In genomic region chr17:17079761-17080160, GRCh38 we compare ENCODE assay signal across 16 cellular contexts. TPM values are rescaled to one million over a fixed set of nuclear protein-coding genes. Genes with fewer than 3 reads are reported as not detected.
DNase-seq lines count a peak whose midpoint lies in the region; ATAC-seq, FAIRE-seq and TF ChIP-seq lines count a peak whose summit lies in the region.
"Had no signal": no experiment of that assay in that cellular context is flagged by ENCODE, and none has a peak within 500 bp of the region (broad histone marks: within the 10 kb centered on the region; RNA-seq: fewer than 3 reads in every experiment).

No MANE protein-coding gene starts in this region.

- H3K4me3 ChIP-seq in astrocyte (ENCODE audit: insufficient read depth, low read depth, low read length) (no peak overlapping the region), upper lobe of left lung (no peak overlapping the region), esophagus squamous epithelium (no peak overlapping the region)

- H3K27ac Mint-ChIP-seq in astrocyte (ENCODE audit: unreplicated experiment) (peak overlapping the region; percentile 89), nephron progenitor cell (peak overlapping the region; percentile 91)
- H3K27ac Mint-ChIP-seq: activated CD4-positive, alpha-beta memory T cell treated with anti-CD3 and anti-CD28 coated beads, Interleukin-2, amount 10 ng/mL, durations not matched to agents 7 days and 5 days; T-helper 2 cell treated with Interferon-gamma antibody and Interleukin-4, amounts not matched to agents 5 μg/mL and 100 μg/mL, for 36 hours had no signal

- H3K9me3 Mint-ChIP-seq in astrocyte (ENCODE audit: unreplicated experiment) = no peaks in the 10 kb centered on the region
- no peaks in the 10 kb centered on the region for H3K9me3 Mint-ChIP-seq in nephron progenitor cell
- H3K9me3 Mint-ChIP-seq: activated CD4-positive, alpha-beta memory T cell treated with anti-CD3 and anti-CD28 coated beads, Interleukin-2, amount 10 ng/mL, durations not matched to agents 7 days and 5 days; CD8-positive, alpha-beta memory T cell; T-helper 2 cell treated with Interferon-gamma antibody and Interleukin-4, amounts not matched to agents 5 μg/mL and 100 μg/mL, for 36 hours had no signal

- 59 to 84% methylated on average over 3 to 6 of the region's 6 CpGs for WGBS in upper lobe of left lung, 2 donors
- WGBS in esophagus squamous epithelium, 2 donors = 70 to 80% methylated on average over 2 to 3 of the region's 6 CpGs

- no peak for FAIRE-seq in astrocyte (lab: Jason Lieb, UNC)
- FAIRE-seq: colon, RCC 7860 had no signal

- peaks cover 97% of the 10 kb centered on the region for H3K79me2 ChIP-seq in astrocyte (ENCODE audit: insufficient read depth, low read length)

- no peak overlapping the region for H3K9ac ChIP-seq in astrocyte (ENCODE audit: low read length)

- H3K4me3 Mint-ChIP-seq in astrocyte (ENCODE audit: unreplicated experiment) (no peak overlapping the region), nephron progenitor cell (no peak overlapping the region)
- H3K4me3 Mint-ChIP-seq: activated CD4-positive, alpha-beta memory T cell treated with anti-CD3 and anti-CD28 coated beads, Interleukin-2, amount 10 ng/mL, durations not matched to agents 7 days and 5 days; CD8-positive, alpha-beta memory T cell; T-helper 2 cell treated with Interferon-gamma antibody and Interleukin-4, amounts not matched to agents 5 μg/mL and 100 μg/mL, for 36 hours had no signal

- H3K36me3 Mint-ChIP-seq in astrocyte (ENCODE audit: low read depth, unreplicated experiment) (peaks cover 23% of the 10 kb centered on the region), nephron progenitor cell (ENCODE audit: low read depth) (peaks cover 40% of the 10 kb centered on the region)

- no peak overlapping the region for H3K4me2 ChIP-seq in astrocyte (ENCODE audit: low read length)

- H3K27ac ChIP-seq in astrocyte (ENCODE audit: low read depth, low read length) (no peak overlapping the region), upper lobe of left lung (peak overlapping the region; percentile 28 to 55 (median 41)), esophagus squamous epithelium (peak overlapping the region in 2 of 4 donors; percentile 26 to 72)
- H3K27ac ChIP-seq: HL-60 had no signal

- no peak for TF ChIP-seq POLR2A in upper lobe of left lung (IDR thresholded peaks at IDR 0.05)
- TF ChIP-seq POLR2A in esophagus squamous epithelium (IDR thresholded peaks at IDR 0.05) = no peak

- intact Hi-C loops in cardiac septum (cut with DNase I) (no loop called here), esophagus squamous epithelium (cut with DNase I) (no loop called here)

- no peak for DNase-seq in astrocyte (ENCODE audit: low read depth)
- DNase-seq in cardiac septum (ENCODE audit: low spot score) = peak; percentile 72
- no peak for DNase-seq in nephron progenitor cell
- DNase-seq in upper lobe of left lung = peak in 1 of 2 donors; percentile 89
- DNase-seq in GF-D8 (lab: John Stamatoyannopoulos, UW) = no peak
- no peak for DNase-seq in esophagus squamous epithelium (lab: John Stamatoyannopoulos, UW)
- DNase-seq: activated CD4-positive, alpha-beta memory T cell treated with anti-CD3 and anti-CD28 coated beads, Interleukin-2, amount 10 ng/mL, durations not matched to agents 7 days and 5 days; activated gamma-delta T cell; MM.1S; NCI-H226 had no signal

- H3K27me3 ChIP-seq in astrocyte (ENCODE audit: insufficient read depth, low read length) = no peaks in the 10 kb centered on the region
- H3K27me3 ChIP-seq in upper lobe of left lung = no peaks in the 10 kb centered on the region
- no peaks in the 10 kb centered on the region for H3K27me3 ChIP-seq in esophagus squamous epithelium

- ATAC-seq in upper lobe of left lung (ENCODE audit: low FRiP score in 2 of 2) (peak; percentile 34 to 83), GM19023 (IDR thresholded peaks at IDR 0.05; ENCODE audit: unreplicated experiment) (no peak)

- no peaks in the 10 kb centered on the region for H3K9me3 ChIP-seq in astrocyte (ENCODE audit: insufficient read depth, low read depth, low read length)
- H3K9me3 ChIP-seq in upper lobe of left lung = no peaks in the 10 kb centered on the region
- no peaks in the 10 kb centered on the region for H3K9me3 ChIP-seq in esophagus squamous epithelium

- TF ChIP-seq CTCF in astrocyte (IDR thresholded peaks at IDR 0.05; ENCODE audit: insufficient read depth, low read depth, low read length) (no peak), nephron progenitor cell (IDR thresholded peaks at IDR 0.05) (no peak), upper lobe of left lung (IDR thresholded peaks at IDR 0.05) (no peak), esophagus squamous epithelium (IDR thresholded peaks at IDR 0.05) (no peak)

- H2AFZ ChIP-seq in astrocyte (ENCODE audit: low read depth, low read length) = no peak overlapping the region

- H3K36me3 ChIP-seq in astrocyte (ENCODE audit: insufficient read depth, low read length) (peaks cover 34% of the 10 kb centered on the region), upper lobe of left lung (peaks cover 0 to 44% (median 6%) of the 10 kb centered on the region in 4 donors), esophagus squamous epithelium (peaks cover 0 to 78% (median 11%) of the 10 kb centered on the region in 3 donors)

- peaks cover 98% of the 10 kb centered on the region for H4K20me1 ChIP-seq in astrocyte (ENCODE audit: insufficient read depth, low read length)

- no peak for TF ChIP-seq EP300 in upper lobe of left lung (IDR thresholded peaks at IDR 0.05)

- H3K4me1 Mint-ChIP-seq in astrocyte (ENCODE audit: low read depth, unreplicated experiment) (peaks cover 29% of the 10 kb centered on the region), nephron progenitor cell (peaks cover 74% of the 10 kb centered on the region)

- H3K27me3 Mint-ChIP-seq in astrocyte (ENCODE audit: low read depth, unreplicated experiment) (no peaks in the 10 kb centered on the region), nephron progenitor cell (ENCODE audit: low read depth, poor library complexity) (no peaks in the 10 kb centered on the region)
- H3K27me3 Mint-ChIP-seq: activated CD4-positive, alpha-beta memory T cell treated with anti-CD3 and anti-CD28 coated beads, Interleukin-2, amount 10 ng/mL, durations not matched to agents 7 days and 5 days; CD8-positive, alpha-beta memory T cell had no signal

- H3K4me1 ChIP-seq in astrocyte (ENCODE audit: insufficient read depth, low read length) (peaks cover 14% of the 10 kb centered on the region), upper lobe of left lung (peaks cover 44 to 61% (median 57%) of the 10 kb centered on the region in 4 donors), esophagus squamous epithelium (peaks cover 22 to 71% (median 48%) of the 10 kb centered on the region in 3 donors)

RNA-seq across cellular contexts. Expression of gene MPRIP, which starts 37.5 kb away (rescaled TPM):
- total RNA-seq in astrocyte (163 and 176 TPM in 2 replicates), cardiac septum (554 TPM), upper lobe of left lung (100 to 1,000 TPM; 201 to 380 (median 285) TPM), esophagus squamous epithelium (100 to 1,000 TPM in 3 of 4 donors, 10 to 100 TPM in 1; 65.7 to 168 (median 147) TPM)
